In the genomic region with DNA sequence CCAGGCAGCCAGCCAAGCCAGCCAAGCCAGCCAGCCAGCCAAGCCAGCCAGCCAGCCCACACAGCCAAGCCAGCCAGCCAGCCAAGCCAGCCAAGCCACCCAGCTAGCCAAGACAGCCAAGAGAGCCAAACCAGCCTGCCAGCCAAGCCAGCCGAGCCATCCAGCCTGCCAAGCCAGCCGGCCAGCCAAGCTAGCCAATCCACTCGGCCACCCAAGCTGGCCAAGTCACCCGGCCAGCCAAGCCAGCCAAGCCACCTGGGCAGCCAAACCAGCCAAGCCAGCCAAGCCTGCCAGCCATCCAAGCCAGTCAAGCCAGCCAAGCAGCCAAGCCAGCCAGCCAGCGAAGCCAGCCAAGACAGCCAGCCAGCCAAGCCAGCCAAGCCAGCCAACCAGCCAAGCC, we compare ENCODE assay signal across 20 cellular contexts. TPM values are rescaled to one million over a fixed set of nuclear protein-coding genes. Genes with fewer than 3 reads are reported as not detected.
"Had no signal": no experiment of that assay in that cellular context is flagged by ENCODE, and none has a peak within 500 bp of the region (broad histone marks: within the 10 kb centered on the region; RNA-seq: fewer than 3 reads in every experiment).

No MANE protein-coding gene starts in this region.

RNA-seq across cellular contexts. Expression of a gene that starts 32.0 kb away (rescaled TPM):
- total RNA-seq: activated naive CD4-positive, alpha-beta T cell treated with anti-CD3 and anti-CD28 coated beads for 36 hours; activated naive CD4-positive, alpha-beta T cell treated with anti-CD3 and anti-CD28 coated beads, Interleukin-2, amount 50 U/mL, for 72 hours; activated naive CD8-positive, alpha-beta T cell treated with anti-CD3 and anti-CD28 coated beads for 36 hours; activated naive CD8-positive, alpha-beta T cell treated with anti-CD3 and anti-CD28 coated beads, Interleukin-2, amount 10 ng/mL, durations not matched to agents 7 days and 5 days; activated T-cell treated with anti-CD3 and anti-CD28 coated beads, Interleukin-2, amount 50 U/mL, for 72 hours; activated T-helper 1 cell treated with anti-CD3 and anti-CD28 coated beads, Interleukin-12 subunit alpha, Interleukin-12 subunit beta, Interleukin-2, Interleukin-4 antibody, amounts not matched to agents 30 ng/mL and 10 ng/mL and 1 ng/mL, durations not matched to agents 14 hours and 24 hours and 36 hours; activated T-helper 17 cell treated with anti-CD3 and anti-CD28 coated beads, Interleukin-2, amount 50 U/mL, for 72 hours; activated T-helper 2 cell treated with anti-CD3 and anti-CD28 coated beads, Interferon-gamma antibody, Interleukin-2, Interleukin-4, amounts not matched to agents 10 μg/mL and 5 μg/mL and 100 μg/mL, durations not matched to agents 14 hours and 24 hours and 36 hours; adrenal gland; aorta; ascending aorta; astrocyte; body of pancreas; breast epithelium; bronchial epithelial cell; cardiac muscle cell; cardiac septum; cerebellum; chondrocyte had no signal
- polyA plus RNA-seq: adipose tissue, adrenal gland, aorta, cardiac muscle cell had no signal
